In the genomic region with DNA sequence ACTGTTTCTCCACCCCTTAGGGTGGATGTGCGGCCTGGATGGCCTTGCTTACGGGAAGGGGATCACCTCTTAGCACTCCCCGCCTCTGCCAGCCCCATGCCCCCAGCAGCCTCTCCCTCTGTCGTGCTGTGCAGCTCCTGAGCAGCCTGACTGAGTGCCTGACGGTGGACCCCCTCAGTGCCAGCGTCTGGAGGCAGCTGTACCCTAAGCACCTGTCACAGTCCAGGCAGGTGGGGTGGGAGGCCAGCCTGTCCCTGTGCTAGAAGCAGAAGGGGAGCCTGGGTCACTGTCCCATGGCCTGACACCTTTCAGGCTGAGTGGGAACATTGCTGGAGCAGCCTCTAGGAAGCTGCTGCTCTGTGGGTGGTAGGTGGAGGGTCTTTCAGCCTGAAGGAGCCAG, we compare ENCODE assay signal across 23 cellular contexts.
"Had no signal": no experiment of that assay in that cellular context is flagged by ENCODE, and none has a peak within 500 bp of the region (broad histone marks: within the 10 kb centered on the region; RNA-seq: fewer than 3 reads in every experiment).

No MANE protein-coding gene starts in this region.

- DNase-seq: hippocampal formation; kidney glomerular epithelial cell; left cardiac atrium; left ventricle myocardium superior; midbrain; mucosa of descending colon; naive thymus-derived CD8-positive, alpha-beta T cell; nucleus accumbens; pancreas; retina; right cardiac atrium; sigmoid colon; small intestine; stimulated activated CD4-positive, alpha-beta T cell treated with anti-CD3 and anti-CD28 coated beads, Interleukin-4, amount 100 ng/mL, for 24 hours; stimulated activated naive CD4-positive, alpha-beta T cell; tibial artery; uterus had no signal

- H3K27ac Mint-ChIP-seq: memory B cell; nephron; stimulated activated naive CD8-positive, alpha-beta T cell treated with anti-CD3 and anti-CD28 coated beads, Interleukin-15, Interleukin-2, amounts not matched to agents 100 ng/mL and 50 ng/mL, for 24 hours; type B pancreatic cell had no signal

- H3K4me3 Mint-ChIP-seq: memory B cell; naive thymus-derived CD8-positive, alpha-beta T cell; nephron; stimulated activated naive CD8-positive, alpha-beta T cell treated with anti-CD3 and anti-CD28 coated beads, Interleukin-15, Interleukin-2, amounts not matched to agents 100 ng/mL and 50 ng/mL, for 24 hours; type B pancreatic cell had no signal

- H3K27me3 Mint-ChIP-seq: memory B cell; naive thymus-derived CD8-positive, alpha-beta T cell; stimulated activated naive CD8-positive, alpha-beta T cell treated with anti-CD3 and anti-CD28 coated beads, Interleukin-15, Interleukin-2, amounts not matched to agents 100 ng/mL and 50 ng/mL, for 24 hours; type B pancreatic cell had no signal

- ATAC-seq: left cardiac atrium; left ventricle myocardium superior; mucosa of descending colon; naive thymus-derived CD8-positive, alpha-beta T cell; pancreas; right cardiac atrium had no signal

- H3K9me3 Mint-ChIP-seq: memory B cell; naive thymus-derived CD8-positive, alpha-beta T cell; nephron; neural crest cell; stimulated activated naive CD8-positive, alpha-beta T cell treated with anti-CD3 and anti-CD28 coated beads, Interleukin-15, Interleukin-2, amounts not matched to agents 100 ng/mL and 50 ng/mL, for 24 hours; type B pancreatic cell had no signal

- FAIRE-seq: keratinocyte, pancreas, small intestine had no signal
